23 cellular contexts compared by ENCODE assay signal in the genomic region with DNA sequence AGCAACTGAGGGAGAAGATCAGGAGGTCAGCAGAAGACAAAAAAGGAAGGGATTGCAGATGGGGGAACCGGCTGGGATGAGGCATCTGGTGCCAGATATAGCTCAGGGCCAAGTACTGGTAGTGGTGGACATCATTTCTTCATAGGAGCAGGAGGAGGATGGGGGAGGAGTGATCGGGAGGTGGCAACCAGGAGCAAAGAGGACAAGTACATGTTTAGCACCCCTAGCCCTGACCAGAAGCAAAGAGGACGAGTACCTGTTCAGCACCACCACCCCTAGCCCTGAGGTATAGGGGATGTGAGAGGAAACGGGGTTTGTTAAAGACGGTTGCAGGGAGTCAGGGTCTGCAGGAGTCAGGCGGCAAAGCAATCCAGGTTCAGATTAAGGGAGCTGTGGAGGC.
DNase-seq lines count a peak whose midpoint lies in the region; TF ChIP-seq lines count a peak whose summit lies in the region.
"Had no signal": no experiment of that assay in that cellular context is flagged by ENCODE, and none has a peak within 500 bp of the region (broad histone marks: within the 10 kb centered on the region; RNA-seq: fewer than 3 reads in every experiment).

No MANE protein-coding gene starts in this region.

- DNase-seq in right atrium auricular region (ENCODE audit: low spot score) (peak; percentile 28), cardiac septum (ENCODE audit: low spot score) (no peak), neuronal stem cell (ENCODE audit: low spot score) (no peak)
- DNase-seq in stimulated activated CD4-positive, alpha-beta T cell treated with anti-CD3 and anti-CD28 coated beads, Interleukin-4, amount 100 ng/mL, for 1 hour = no peak
- no peak for DNase-seq in stimulated activated CD4-positive, alpha-beta T cell treated with anti-CD3 and anti-CD28 coated beads, Interleukin-15, amount 100 ng/mL, for 24 hours
- DNase-seq: ACHN; BE2C; C1 segment of cervical spinal cord; CD4-positive, alpha-beta memory T cell; CD4-positive, CD25-positive, alpha-beta regulatory T cell; CD8-positive, alpha-beta memory T cell; COR-L47; DMS 273 treated with DMSO at 0.1 percent for 48 hours; DMS153; DMS53; DMS79; DND-41; EL; GDM1 had no signal

- H2BK120ac ChIP-seq in neuronal stem cell (ENCODE audit: low read depth, low read length) = no peak overlapping the region

- peak overlapping the region; percentile 60 for H3K18ac ChIP-seq in neuronal stem cell (ENCODE audit: low read length)

- H3K4ac ChIP-seq in neuronal stem cell (ENCODE audit: low read length) = no peak overlapping the region

- no peak overlapping the region for H2BK12ac ChIP-seq in neuronal stem cell (ENCODE audit: low read length)

- no peaks in the 10 kb centered on the region for H3K36me3 ChIP-seq in right atrium auricular region
- H3K36me3 ChIP-seq in neuronal stem cell (replicated peaks in 1 of 2; ENCODE audit: control insufficient read depth in 2 of 2, insufficient read depth in 2 of 2, low read length in 2 of 2) = no peaks in the 10 kb centered on the region
- H3K36me3 ChIP-seq: BE2C, BLaER1 had no signal

- no peak overlapping the region for H2AFZ ChIP-seq in neuronal stem cell (ENCODE audit: low read length)

- H3K27ac ChIP-seq in right atrium auricular region (no peak overlapping the region), neuronal stem cell (replicated peaks; ENCODE audit: low read length) (no peak overlapping the region)
- H3K27ac ChIP-seq: 22Rv1, A549, BLaER1 had no signal

- TF ChIP-seq CTCF in right atrium auricular region (IDR thresholded peaks at IDR 0.05) = no peak

- no peak overlapping the region for H3K4me2 ChIP-seq in neuronal stem cell (ENCODE audit: insufficient read depth, low read length, poor library complexity, severe bottlenecking)
- H3K4me2 ChIP-seq: A549, BLaER1 had no signal

- H3K9ac ChIP-seq in neuronal stem cell (ENCODE audit: low read depth, low read length, poor library complexity) = no peak overlapping the region
- H3K9ac ChIP-seq: BLaER1 had no signal

- H3K4me1 ChIP-seq in right atrium auricular region (no peaks in the 10 kb centered on the region), neuronal stem cell (ENCODE audit: control insufficient read depth in 2 of 2, insufficient read depth in 1 of 2, low read depth in 1 of 2, low read length in 2 of 2) (peaks cover 0 to 5% of the 10 kb centered on the region in 2 donors)
- H3K4me1 ChIP-seq: A549, BE2C, BLaER1 had no signal

- H3K9me3 ChIP-seq in right atrium auricular region (no peaks in the 10 kb centered on the region), neuronal stem cell (replicated peaks in 1 of 2; ENCODE audit: control insufficient read depth in 2 of 2, insufficient read depth in 1 of 2, low read depth in 1 of 2, low read length in 2 of 2) (peaks cover 0 to 5% of the 10 kb centered on the region in 2 donors)
- H3K9me3 ChIP-seq: BE2C had no signal

- H3K27me3 ChIP-seq in right atrium auricular region (no peaks in the 10 kb centered on the region), neuronal stem cell (ENCODE audit: control insufficient read depth in 3 of 3, insufficient read depth in 3 of 3, low read depth in 1 of 3, low read length in 3 of 3) (peaks cover 0 to 9% (median 0%) of the 10 kb centered on the region in 3 experiments)
- H3K27me3 ChIP-seq: BLaER1 had no signal

- no peak overlapping the region for H4K91ac ChIP-seq in neuronal stem cell (ENCODE audit: low read depth, low read length, poor library complexity)

- no peak overlapping the region for H2BK15ac ChIP-seq in neuronal stem cell (ENCODE audit: low read length)

- no peak overlapping the region for H2BK5ac ChIP-seq in neuronal stem cell (ENCODE audit: low read length)

- no peak overlapping the region for H2AK5ac ChIP-seq in neuronal stem cell (ENCODE audit: low read depth, low read length)

- no peak overlapping the region for H3K23ac ChIP-seq in neuronal stem cell (ENCODE audit: low read depth, low read length, poor library complexity)

- H4K8ac ChIP-seq in neuronal stem cell (ENCODE audit: low read depth, low read length) = no peak overlapping the region

- H3K79me1 ChIP-seq in neuronal stem cell (ENCODE audit: low read depth, low read length) = no peaks in the 10 kb centered on the region

- no peak overlapping the region for H3K14ac ChIP-seq in neuronal stem cell (ENCODE audit: low read length)

- WGBS in neuronal stem cell (ENCODE audit: extremely low coverage in 2 of 2, insufficient read length in 2 of 2, insufficient replicate concordance in 1 of 2), 2 donors = no CpG with 5 or more reads among the region's 6 CpGs

- H3K4me3 ChIP-seq in right atrium auricular region (no peak overlapping the region), neuronal stem cell (ENCODE audit: low read length in 2 of 2) (no peak overlapping the region)
- H3K4me3 ChIP-seq: A549, BLaER1, GM12878 had no signal

- intact Hi-C loops in cardiac septum (cut with DNase I) = no loop called here
